ENCODE assay signal across 1 cellular context in genomic region chr5:168592014-168592368, GRCh38.
TF ChIP-seq lines count a peak whose summit lies in the region.

No MANE protein-coding gene starts in this region.

TF ChIP-seq in HepG2, 621 proteins besides CTCF, POLR2A, EP300 and RAD21 (continued from another document and continues in another):
- TF ChIP-seq KIAA2018 (CRISPR knock-in tag; IDR thresholded peaks at IDR 0.05; ENCODE audit: borderline replicate concordance) (no peak), ZMYM3 (CRISPR knock-in tag; IDR thresholded peaks at IDR 0.05) (peak; percentile 79), ZNF550 (CRISPR knock-in tag; IDR thresholded peaks at IDR 0.05; ENCODE audit: borderline replicate concordance) (no peak), MBNL3 (CRISPR knock-in tag; conservative IDR thresholded peaks at IDR 0.05) (no peak), ATF7 (IDR thresholded peaks at IDR 0.05) (no peak), ATF7 (CRISPR knock-in tag; IDR thresholded peaks at IDR 0.05) (no peak), ZNF33B (CRISPR knock-in tag; IDR thresholded peaks at IDR 0.05) (no peak), CEBPZ (IDR thresholded peaks at IDR 0.05; ENCODE audit: low read length) (no peak), FOXJ3 (CRISPR knock-in tag; IDR thresholded peaks at IDR 0.05; ENCODE audit: borderline replicate concordance) (peak; percentile 96), GTF3A (CRISPR knock-in tag; conservative IDR thresholded peaks at IDR 0.05) (no peak), ZBTB4 (CRISPR knock-in tag; IDR thresholded peaks at IDR 0.05; ENCODE audit: borderline replicate concordance) (no peak), CHD4 (IDR thresholded peaks at IDR 0.05; ENCODE audit: borderline replicate concordance, low read length) (no peak), SYNCRIP (IDR thresholded peaks at IDR 0.05; ENCODE audit: insufficient read depth, low read depth, low read length) (no peak), NFYC (CRISPR knock-in tag; IDR thresholded peaks at IDR 0.05) (no peak; the same call in 1 of the 2 replicates), HOXA7 (CRISPR knock-in tag; IDR thresholded peaks at IDR 0.05) (no peak), BATF2 (CRISPR knock-in tag; IDR thresholded peaks at IDR 0.05) (no peak), KLF16 (CRISPR knock-in tag; IDR thresholded peaks at IDR 0.05) (peak in 1 of 2 experiments; percentile 47; a peak in 1 of 4 replicates), BRD4 (CRISPR knock-in tag; IDR thresholded peaks at IDR 0.05) (no peak), CBX2 (IDR thresholded peaks at IDR 0.05; ENCODE audit: low read depth, low read length) (no peak), CBX2 (CRISPR knock-in tag; IDR thresholded peaks at IDR 0.05; ENCODE audit: low read depth) (no peak), ZBTB7B (CRISPR knock-in tag; IDR thresholded peaks at IDR 0.05) (0 out of 2 replicates have a peak, but pooled peaks have one; percentile 25), FOXA3 (CRISPR knock-in tag; IDR thresholded peaks at IDR 0.05) (peak; percentile 99), EEA1 (CRISPR knock-in tag; IDR thresholded peaks at IDR 0.05; ENCODE audit: borderline replicate concordance) (no peak), SP5 (CRISPR knock-in tag; IDR thresholded peaks at IDR 0.05; ENCODE audit: borderline replicate concordance, low read depth) (no peak), ZNF138 (CRISPR knock-in tag; IDR thresholded peaks at IDR 0.05; ENCODE audit: low read depth) (no peak), ZNF333 (CRISPR knock-in tag; IDR thresholded peaks at IDR 0.05; ENCODE audit: borderline replicate concordance) (no peak), ZNF768 (CRISPR knock-in tag; IDR thresholded peaks at IDR 0.05) (no peak), PHF8 (CRISPR knock-in tag; IDR thresholded peaks at IDR 0.05) (no peak), ZNF652 (CRISPR knock-in tag; IDR thresholded peaks at IDR 0.05; ENCODE audit: borderline replicate concordance, low read depth) (peak; percentile 39; the same call in 1 of the 2 replicates), ZNF431 (CRISPR knock-in tag; IDR thresholded peaks at IDR 0.05; ENCODE audit: borderline replicate concordance, low read depth) (no peak), ZNF33A (CRISPR knock-in tag; IDR thresholded peaks at IDR 0.05; ENCODE audit: borderline replicate concordance) (peak; percentile 62; the same call in 1 of the 2 replicates), SMARCC2 (IDR thresholded peaks at IDR 0.05) (no peak), FOXK1 (CRISPR knock-in tag; IDR thresholded peaks at IDR 0.05; ENCODE audit: borderline replicate concordance, low read depth) (peak; percentile 94), DMTF1 (CRISPR knock-in tag; IDR thresholded peaks at IDR 0.05) (no peak), GFI1 (CRISPR knock-in tag; IDR thresholded peaks at IDR 0.05; ENCODE audit: borderline replicate concordance) (peak; percentile 78), NR3C1 (CRISPR knock-in tag; IDR thresholded peaks at IDR 0.05) (no peak), NR2F1 (CRISPR knock-in tag; IDR thresholded peaks at IDR 0.05) (no peak; a peak in 1 of 4 replicates), RELA (CRISPR knock-in tag; IDR thresholded peaks at IDR 0.05) (no peak), ZNF710 (CRISPR knock-in tag; IDR thresholded peaks at IDR 0.05; ENCODE audit: borderline replicate concordance) (peak; percentile 88; the same call in 1 of the 2 replicates), ZNF614 (CRISPR knock-in tag; IDR thresholded peaks at IDR 0.05; ENCODE audit: borderline replicate concordance) (peak; percentile 91), FIP1L1 (IDR thresholded peaks at IDR 0.05; ENCODE audit: borderline replicate concordance, insufficient read depth, low read depth, low read length) (no peak), ZNF547 (CRISPR knock-in tag; IDR thresholded peaks at IDR 0.05) (no peak), HIC2 (CRISPR knock-in tag; IDR thresholded peaks at IDR 0.05; ENCODE audit: low read depth) (peak; percentile 93)
